In the genomic region with DNA sequence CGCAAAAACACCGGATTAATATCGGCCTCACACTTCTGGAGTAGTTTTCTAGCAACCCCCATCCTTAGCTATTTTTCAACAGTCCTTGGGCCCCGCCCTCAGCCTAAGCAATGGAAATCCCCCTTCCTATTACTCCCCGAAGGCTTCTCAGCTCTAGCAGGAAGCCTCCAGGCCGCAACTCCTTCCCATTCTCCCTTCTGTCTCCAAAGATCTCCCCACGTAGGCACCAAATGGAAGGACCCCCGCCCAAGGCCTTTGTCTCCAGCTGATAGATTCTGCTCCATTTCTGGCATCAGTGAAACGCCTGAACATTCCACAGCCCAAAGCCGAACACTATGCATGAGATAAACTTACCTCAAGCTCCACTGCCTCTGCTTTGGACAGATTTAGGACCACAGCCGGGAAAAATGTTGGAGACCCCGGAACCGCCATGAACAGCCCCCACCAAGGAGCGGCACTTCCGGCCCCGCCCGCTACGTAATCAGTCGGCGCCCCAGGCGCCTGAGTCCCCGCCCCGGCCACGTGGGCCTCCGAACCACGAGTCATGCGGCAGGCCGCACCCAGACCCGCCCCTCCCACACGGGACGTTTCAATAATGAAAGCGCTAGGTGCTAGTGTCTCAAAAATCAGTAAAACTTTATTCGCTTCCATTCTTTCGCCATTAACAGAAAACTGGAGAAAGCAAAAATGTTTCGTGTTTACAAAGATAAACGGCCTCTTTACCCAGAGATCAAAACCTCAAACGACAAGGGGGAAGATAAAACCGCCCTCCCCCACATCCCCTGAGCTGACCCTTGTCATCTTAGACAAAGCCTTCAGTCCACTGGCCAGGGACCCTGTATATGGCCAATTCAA, we compare ENCODE assay signal across 8 cellular contexts. TPM values are rescaled to one million over a fixed set of nuclear protein-coding genes. Genes with fewer than 3 reads are reported as not detected.
DNase-seq lines count a peak whose midpoint lies in the region; ATAC-seq and TF ChIP-seq lines count a peak whose summit lies in the region.

A gene (minus strand): TSS at position 468 of the 855 bp plus-strand sequence. CDS start 611 bp downstream, outside the sequence.

- peaks cover 28 to 45% of the 10 kb centered on the region in 2 donors for H3K36me3 Mint-ChIP-seq in activated naive CD4-positive, alpha-beta T cell treated with anti-CD3 and anti-CD28 coated beads, Interleukin-2, amount 50 U/mL, for 72 hours

- H3K9me3 Mint-ChIP-seq in activated naive CD4-positive, alpha-beta T cell treated with anti-CD3 and anti-CD28 coated beads, Interleukin-2, amount 50 U/mL, for 72 hours: no peaks in the 10 kb centered on the region

- peak within 1 kb of the TSS; percentile 41 for H3K27ac ChIP-seq in temporal lobe (ENCODE audit: low read depth, low read length)

- ATAC-seq in HG02610 (IDR thresholded peaks at IDR 0.05; ENCODE audit: unreplicated experiment): peak; percentile 91
- ATAC-seq in activated naive CD4-positive, alpha-beta T cell treated with anti-CD3 and anti-CD28 coated beads, Interleukin-2, amount 50 U/mL, for 72 hours: peak; percentile 97 to 98
- ATAC-seq in omental fat pad (ENCODE audit: low FRiP score): peak; percentile 96

- DNase-seq in GM10266 (ENCODE audit: extremely low spot score) (peak; percentile 88), NCI-H1092 (lab: John Stamatoyannopoulos, UW) (peak; percentile 79), SKM-1 (lab: John Stamatoyannopoulos, UW; ENCODE audit: unreplicated experiment) (peak; percentile 67), glomerular visceral epithelial cell (ENCODE audit: extremely low spot score) (peak; percentile 91), omental fat pad (ENCODE audit: low spot score) (peak; percentile 86)
- peak; percentile 92 to 93 for DNase-seq in activated naive CD4-positive, alpha-beta T cell treated with anti-CD3 and anti-CD28 coated beads, Interleukin-2, amount 50 U/mL, for 72 hours (ENCODE audit: low spot score in 2 of 2)

- peak within 1 kb of the TSS; percentile 98 to 100 for H3K27ac Mint-ChIP-seq in activated naive CD4-positive, alpha-beta T cell treated with anti-CD3 and anti-CD28 coated beads, Interleukin-2, amount 50 U/mL, for 72 hours

- TF ChIP-seq CTCF in GM10266 (IDR thresholded peaks at IDR 0.05; ENCODE audit: control insufficient read depth, insufficient read depth, low read depth, missing control alignments): no peak
- TF ChIP-seq CTCF in omental fat pad (IDR thresholded peaks at IDR 0.05): no peak

RNA-seq across cellular contexts. Expression of the gene that starts here (rescaled TPM):
- total RNA-seq in activated naive CD4-positive, alpha-beta T cell treated with anti-CD3 and anti-CD28 coated beads, Interleukin-2, amount 50 U/mL, for 72 hours: 10 to 100 TPM; 43.9 to 52.3 TPM
- total RNA-seq in omental fat pad (10 to 100 TPM; 24.1 to 46.2 (median 31.9) TPM), temporal lobe (47.0 TPM)

Comparison
In these comparisons a context has a peak if more than half of its experiments do, and no peak if none do; other contexts are left out.
1. Peak in every context shown above with its lines: DNase-seq, ATAC-seq and H3K27ac ChIP-seq.